Comparison of ENCODE assay signal across 10 cellular contexts in genomic region chr2:226002438-226002837, GRCh38.
DNase-seq lines count a peak whose midpoint lies in the region; ATAC-seq and TF ChIP-seq lines count a peak whose summit lies in the region.
"Had no signal": no experiment of that assay in that cellular context is flagged by ENCODE, and none has a peak within 500 bp of the region (broad histone marks: within the 10 kb centered on the region; RNA-seq: fewer than 3 reads in every experiment).

No MANE protein-coding gene starts in this region.

- 43 to 47% methylated on average over 2 of the region's 2 CpGs for WGBS in GM23248 (ENCODE audit: low coverage in 1 of 2, low lambda C conversion rate in 2 of 2, missing lambda C conversion rate in 2 of 2), 2 experiments

- H3K9me2 ChIP-seq in GM23248 (ENCODE audit: insufficient read depth): no peaks in the 10 kb centered on the region

- H3K27me3 ChIP-seq in GM23248 (replicated peaks; ENCODE audit: insufficient read depth): no peaks in the 10 kb centered on the region
- no peaks in the 10 kb centered on the region for H3K27me3 ChIP-seq in RWPE2 (ENCODE audit: insufficient read depth, poor library complexity, severe bottlenecking)

- H4K20me1 ChIP-seq in GM23248 (ENCODE audit: insufficient read depth): no peaks in the 10 kb centered on the region

- intact Hi-C loops in left cardiac atrium (cut with DNase I): no loop called here

- peak overlapping the region; percentile 45 for H3K4me2 ChIP-seq in GM23248 (ENCODE audit: unreplicated experiment)

- peak overlapping the region; percentile 85 for H2AFZ ChIP-seq in GM23248

- H3K4me1 ChIP-seq in GM23248 (ENCODE audit: insufficient read depth): peaks cover 9% of the 10 kb centered on the region; the same call in 1 of the 2 replicates
- no peaks in the 10 kb centered on the region for H3K4me1 ChIP-seq in RWPE2 (ENCODE audit: insufficient read depth, poor library complexity, severe bottlenecking)

- no peaks in the 10 kb centered on the region for H3K79me2 ChIP-seq in GM23248 (ENCODE audit: insufficient read depth)

- peaks cover 4% of the 10 kb centered on the region; the same call in 1 of the 2 replicates for H3F3A ChIP-seq in GM23248 (ENCODE audit: insufficient read depth)

- H3K27ac ChIP-seq in GM23248: peak overlapping the region; percentile 45
- no peak overlapping the region for H3K27ac ChIP-seq in RWPE2 (ENCODE audit: poor library complexity, severe bottlenecking)

- H3K9me3 ChIP-seq in GM23248 (ENCODE audit: low read depth): no peaks in the 10 kb centered on the region
- H3K9me3 ChIP-seq in RWPE2 (ENCODE audit: severe bottlenecking): no peaks in the 10 kb centered on the region

- in situ Hi-C loops in GM23248 (cut with MboI): no loop called here

- H3K9ac ChIP-seq in GM23248: peak overlapping the region; percentile 56

- ATAC-seq in RWPE2 (ENCODE audit: low read depth): peak; percentile 55; the same call in 1 of the 3 replicates
- ATAC-seq in left cardiac atrium: peak; percentile 93
- no peak for ATAC-seq in GM21526 (IDR thresholded peaks at IDR 0.05; ENCODE audit: low FRiP score, unreplicated experiment)

- no peak for TF ChIP-seq CTCF in RWPE2 (IDR thresholded peaks at IDR 0.05; ENCODE audit: poor library complexity, severe bottlenecking)

- H3K36me3 ChIP-seq in GM23248 (ENCODE audit: low read depth) (no peaks in the 10 kb centered on the region), RWPE2 (ENCODE audit: low read depth) (no peaks in the 10 kb centered on the region)

- peak; percentile 74 for DNase-seq in A172 (ENCODE audit: low spot score)
- DNase-seq in GM23248: peak; percentile 95
- DNase-seq in RWPE2 (ENCODE audit: low spot score): no peak
- DNase-seq in left cardiac atrium: peak; percentile 40
- no peak for DNase-seq in HUDEP-2 (lab: John Stamatoyannopoulos, UW; ENCODE audit: unreplicated experiment in 76 of 76)
- no peak for DNase-seq in NCI-H2227 treated with DMSO at 0.1 percent for 48 hours (lab: John Stamatoyannopoulos, UW)
- no peak for DNase-seq in hypothalamus (lab: John Stamatoyannopoulos, UW)
- DNase-seq: activated CD4-positive, alpha-beta T cell treated with anti-CD3 and anti-CD28 coated beads, Interleukin-2, amount 10 ng/mL, durations not matched to agents 24 days and 14 days; CD8-positive, alpha-beta memory T cell had no signal

- peak overlapping the region; percentile 32; the same call in 1 of the 2 replicates for H3K4me3 ChIP-seq in GM23248
- H3K4me3 ChIP-seq in RWPE2 (ENCODE audit: severe bottlenecking): no peak overlapping the region

Comparison
In these comparisons a context has a peak if more than half of its experiments do, and no peak if none do; other contexts are left out.
1. DNase-seq: peak in A172 (single experiment), GM23248 (single experiment) and left cardiac atrium (single experiment); none in RWPE2 (single experiment), HUDEP-2 (0 of 76), NCI-H2227 treated with DMSO at 0.1 percent for 48 hours (single experiment) and hypothalamus (0 of 51).